In the genomic region with DNA sequence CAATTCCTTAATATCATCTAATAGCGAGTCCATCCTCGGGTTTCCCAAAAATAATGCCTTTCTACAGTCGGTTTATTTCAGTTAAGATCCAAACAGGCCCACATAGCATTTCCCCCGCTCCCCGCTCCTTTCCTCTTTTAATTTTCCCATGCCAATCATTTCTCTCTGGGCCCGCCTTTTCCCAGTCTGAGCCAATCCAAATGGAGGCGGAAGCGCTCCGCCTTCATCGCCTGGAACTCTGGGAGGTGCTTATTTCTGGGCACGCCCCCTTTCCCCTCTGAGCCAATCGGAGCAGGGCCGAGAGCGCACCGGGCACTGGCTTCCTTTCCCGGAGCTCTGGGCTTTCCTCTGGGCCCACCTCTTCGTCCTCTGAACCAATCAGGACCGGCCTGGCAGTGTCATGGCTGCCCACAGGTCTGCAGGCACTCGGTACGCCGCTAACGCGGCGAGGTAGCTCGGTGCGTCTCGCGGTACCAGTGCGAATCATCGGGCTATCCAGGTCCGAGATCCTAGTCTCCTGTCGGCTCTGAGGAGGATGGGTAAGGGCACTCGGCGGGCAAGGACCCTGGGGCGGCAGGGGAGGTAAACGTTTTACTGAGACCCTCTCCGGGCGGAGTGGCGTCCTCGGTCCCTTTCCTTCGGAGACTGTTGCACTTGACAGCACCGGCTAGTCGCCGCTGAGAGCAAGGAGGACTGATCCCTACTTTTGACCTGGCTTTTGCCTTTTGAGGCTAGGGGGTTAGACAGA, we compare ENCODE assay signal across 8 cellular contexts. TPM values are rescaled to one million over a fixed set of nuclear protein-coding genes. Genes with fewer than 3 reads are reported as not detected.
DNase-seq lines count a peak whose midpoint lies in the region; ATAC-seq and TF ChIP-seq lines count a peak whose summit lies in the region.
"Not testable (repeated sequence)": the region's sequence is repeated elsewhere in the genome, so short reads cannot be mapped to it uniquely, and the experiment has no call there.

TSS of gene TYW1 (plus strand) at position 390 of the 748 bp plus-strand sequence. CDS start at position 536, 146 bp downstream.

- H3K9me3 ChIP-seq in PC-9 (ENCODE audit: insufficient read depth, low read depth) = not testable (repeated sequence)

- H3K27ac ChIP-seq in PC-9 = peak within 1 kb of the TSS; percentile 68

- not testable (repeated sequence) for H3K36me3 ChIP-seq in PC-9 (ENCODE audit: low read depth)

- DNase-seq in DMS114 treated with DMSO at 0.1 percent for 48 hours (lab: John Stamatoyannopoulos, UW; ENCODE audit: unreplicated experiment) (peak; percentile 93), PC-9 (peak; percentile 96 to 99), epithelial cell of proximal tubule (ENCODE audit: low read depth) (peak; percentile 82), mucosa of gallbladder (ENCODE audit: low spot score) (peak; percentile 99)
- peak; percentile 97 for DNase-seq in Jurkat, Clone E6-1 (ENCODE audit: low read depth, low spot score)
- peak; percentile 98 for DNase-seq in activated T-cell treated with anti-CD3 and anti-CD28 coated beads, Interleukin-2, amount 50 U/mL, for 1 hour
- DNase-seq in stimulated activated CD8-positive, alpha-beta memory T cell treated with anti-CD3 and anti-CD28 coated beads, Interleukin-4, amount 100 ng/mL, for 4 hours (ENCODE audit: low read depth in 2 of 2, low spot score in 1 of 2) = peak; percentile 96

- POLR2A ChIA-PET in PC-9 (lab: Charles Lee; ENCODE audit: unreplicated experiment) = interaction anchor here (0.6 kb wide), 2 partner anchors 152 to 313 kb away, joined by 4 to 5 read pairs; no protein-coding TSS in a partner anchor

- not testable (repeated sequence) for H3F3A ChIP-seq in PC-9 (ENCODE audit: insufficient read depth, low read depth)

- intact Hi-C loops in PC-9 (cut with micrococcal nuclease; ENCODE audit: unreplicated experiment) = loop anchor here (5.0 to 10.0 kb wide), 4 partner anchors 72 to 342 kb away; partner anchors contain the start of genes RABGEF1 and TMEM248

- peak within 1 kb of the TSS; percentile 86 for H3K4me2 ChIP-seq in PC-9

- not testable (repeated sequence) for BruUV-seq in PC-9 (replicated peaks; lab: Mats Ljungman, UMichigan)

- H3K9me2 ChIP-seq in PC-9 (ENCODE audit: insufficient read depth) = not testable (repeated sequence)

- H4K20me1 ChIP-seq in PC-9 (ENCODE audit: insufficient read depth) = not testable (repeated sequence)

- CTCF ChIA-PET in PC-9 (lab: Charles Lee) = interaction anchor here (0.6 kb wide), 2 partner anchors 139 to 307 kb away, joined by 3 to 4 read pairs; no protein-coding TSS in a partner anchor

- peak within 1 kb of the TSS; percentile 87 for H3K4me3 ChIP-seq in Jurkat, Clone E6-1 (ENCODE audit: low read length)
- H3K4me3 ChIP-seq in PC-9 (peak within 1 kb of the TSS; percentile 99), epithelial cell of proximal tubule (ENCODE audit: low read depth, low read length) (peak within 1 kb of the TSS; percentile 73)

- peak within 1 kb of the TSS; percentile 95 for H2AFZ ChIP-seq in PC-9

- peak; percentile 81 for ATAC-seq in GM21619 (IDR thresholded peaks at IDR 0.05; ENCODE audit: unreplicated experiment)

- peaks cover 19% of the 10 kb centered on the region for H3K79me2 ChIP-seq in PC-9 (ENCODE audit: low read depth)

- not testable (repeated sequence) for TF ChIP-seq CTCF in PC-9 (conservative IDR thresholded peaks at IDR 0.05); epithelial cell of proximal tubule (conservative IDR thresholded peaks at IDR 0.05; ENCODE audit: low read depth, low read length)

- not testable (repeated sequence) for H3K27me3 ChIP-seq in PC-9 (ENCODE audit: insufficient read depth, low read depth)

- H3K4me1 ChIP-seq in PC-9 (replicated peaks; ENCODE audit: insufficient read depth) = not testable (repeated sequence)

RNA-seq across cellular contexts. Expression of gene TYW1, which starts in this region (rescaled TPM):
- 17.7 TPM for polyA plus RNA-seq in Jurkat, Clone E6-1 (2012; ENCODE audit: insufficient read depth, insufficient read length)
- total RNA-seq in PC-9 (2021) (12.6 and 13.4 TPM in 2 replicates), epithelial cell of proximal tubule (12.3 and 15.8 TPM in 2 replicates), mucosa of gallbladder (14.0 TPM)

Comparison
In these comparisons a context has a peak if more than half of its experiments do, and no peak if none do; other contexts are left out.
1. Peak in every context shown above with its lines: DNase-seq, ATAC-seq, H3K4me3 ChIP-seq and H3K27ac ChIP-seq.